In genomic region chr7:93509303-93509702, GRCh38 we compare ENCODE assay signal across 8 cellular contexts.
"Had no signal": no experiment of that assay in that cellular context is flagged by ENCODE, and none has a peak within 500 bp of the region (broad histone marks: within the 10 kb centered on the region; RNA-seq: fewer than 3 reads in every experiment).

No MANE protein-coding gene starts in this region.

- H3K27me3 Mint-ChIP-seq: IgD-negative memory B cell had no signal

- FAIRE-seq: HTR-8/SVneo had no signal

- DNase-seq: Karpas-422, Kasumi-1, KBM-7, KG1 had no signal

- H3K27ac Mint-ChIP-seq: IgD-negative memory B cell had no signal

- H3K27ac ChIP-seq: HL-60, KMS-11 had no signal

- H3K4me2 ChIP-seq: KMS-11 had no signal

- H3K4me3 Mint-ChIP-seq: IgD-negative memory B cell had no signal

- H3K9me3 Mint-ChIP-seq: IgD-negative memory B cell had no signal

- H3K9ac ChIP-seq: KMS-11 had no signal
